ENCODE assay signal across 2 cellular contexts in genomic region chr21:37454869-37455503, GRCh38.
TF ChIP-seq lines count a peak whose summit lies in the region.

No MANE protein-coding gene starts in this region.

TF ChIP-seq in SK-N-SH treated with all-trans-retinoic acid at 6 μM for 48 hours, 23 proteins besides CTCF, POLR2A, EP300 and RAD21 (continued from another document):
- TF ChIP-seq CREB5 (CRISPR knock-in tag; IDR thresholded peaks at IDR 0.05; ENCODE audit: low read depth) (no peak), ZFP30 (CRISPR knock-in tag; IDR thresholded peaks at IDR 0.05) (no peak)

TF ChIP-seq in HCT116, 20 proteins besides CTCF, POLR2A, EP300 and RAD21 (continued from another document):
- no peak for TF ChIP-seq REST (IDR thresholded peaks at IDR 0.05; ENCODE audit: low read depth)
- no peak for TF ChIP-seq SP1 (IDR thresholded peaks at IDR 0.05; ENCODE audit: low read depth)
- TF ChIP-seq ZFX (IDR thresholded peaks at IDR 0.05): no peak
- no peak for TF ChIP-seq EGR1 (IDR thresholded peaks at IDR 0.05; ENCODE audit: low read depth)
- no peak for TF ChIP-seq SIN3A (IDR thresholded peaks at IDR 0.05; ENCODE audit: low read depth)
- TF ChIP-seq ZBTB33 (IDR thresholded peaks at IDR 0.05; ENCODE audit: extremely low read depth, insufficient replicate concordance, low read length): no peak
- TF ChIP-seq FOSL1 (IDR thresholded peaks at IDR 0.05; ENCODE audit: low read depth): no peak
- no peak for TF ChIP-seq POLR2AphosphoS5 (IDR thresholded peaks at IDR 0.05; ENCODE audit: low read depth, low read length)
- TF ChIP-seq ATF3 (IDR thresholded peaks at IDR 0.05): no peak
- TF ChIP-seq ZNF274 (IDR thresholded peaks at IDR 0.05; ENCODE audit: low read depth, low read length): no peak
- TF ChIP-seq ELF1 (IDR thresholded peaks at IDR 0.05; ENCODE audit: borderline replicate concordance, low read depth): no peak
- TF ChIP-seq JUND (IDR thresholded peaks at IDR 0.05): no peak
- TF ChIP-seq YY1 (IDR thresholded peaks at IDR 0.05; ENCODE audit: extremely low read depth, insufficient replicate concordance, low read depth, low read length): no peak
- TF ChIP-seq TCF7L2 (IDR thresholded peaks at IDR 0.05; ENCODE audit: borderline replicate concordance, extremely low read depth, insufficient read depth, insufficient read length): no peak
- no peak for TF ChIP-seq EZH2phosphoT487 (IDR thresholded peaks at IDR 0.05; ENCODE audit: borderline replicate concordance)
- TF ChIP-seq MAX (IDR thresholded peaks at IDR 0.05): no peak
- no peak for TF ChIP-seq CEBPB (IDR thresholded peaks at IDR 0.05; ENCODE audit: low read depth)
- TF ChIP-seq SRF (IDR thresholded peaks at IDR 0.05; ENCODE audit: low read depth): no peak
- TF ChIP-seq CBX3 (IDR thresholded peaks at IDR 0.05; ENCODE audit: low read depth): no peak
